Comparison of ENCODE assay signal across 10 cellular contexts in genomic region chr10:91672021-91672608, GRCh38. TPM values are rescaled to one million over a fixed set of nuclear protein-coding genes. Genes with fewer than 3 reads are reported as not detected.
DNase-seq lines count a peak whose midpoint lies in the region; ATAC-seq, FAIRE-seq and TF ChIP-seq lines count a peak whose summit lies in the region.
"Had no signal": no experiment of that assay in that cellular context is flagged by ENCODE, and none has a peak within 500 bp of the region (broad histone marks: within the 10 kb centered on the region; RNA-seq: fewer than 3 reads in every experiment).

No MANE protein-coding gene starts in this region.

- H3K27me3 ChIP-seq in K562 (ENCODE audit: control insufficient read depth in 2 of 2, insufficient read depth in 2 of 2, low read length in 2 of 2) (no peaks in the 10 kb centered on the region), neural progenitor cell (no peaks in the 10 kb centered on the region), sigmoid colon (no peaks in the 10 kb centered on the region)

- H4K20me1 ChIP-seq in K562 (replicated peaks; ENCODE audit: control insufficient read depth, insufficient read depth, low read length) = no peaks in the 10 kb centered on the region
- H4K20me1 ChIP-seq in neural progenitor cell (ENCODE audit: low read depth) = no peaks in the 10 kb centered on the region

- TF ChIP-seq POLR2A in K562 (conservative IDR thresholded peaks at IDR 0.05) = no peak
- no peak for TF ChIP-seq POLR2A in sigmoid colon (IDR thresholded peaks at IDR 0.05)

- WGBS in K562 (ENCODE audit: insufficient coverage, low coverage, missing lambda C conversion rate) = 2% methylated on average over 4 of the region's 5 CpGs
- 55 to 63% methylated on average over 5 of the region's 5 CpGs for WGBS in sigmoid colon, 2 donors

- BruUV-seq in K562 (replicated peaks; lab: Mats Ljungman, UMichigan) = no TSS peak

- H3K9me3 Mint-ChIP-seq in neural progenitor cell = no peaks in the 10 kb centered on the region
- H3K9me3 Mint-ChIP-seq: activated CD4-positive, alpha-beta T cell treated with anti-CD3 and anti-CD28 coated beads, Interleukin-2, amount 10 ng/mL, durations not matched to agents 7 days and 5 days had no signal

- peak; percentile 85 for DNase-seq in GM03348 (ENCODE audit: low spot score)
- DNase-seq in NCI-H226 = peak; percentile 87
- peak in 3 of 4 experiments; percentile 8 to 58 (median 27) for DNase-seq in K562 (ENCODE audit: extremely low read depth in 1 of 4, low spot score in 3 of 4)
- peak; percentile 59 for DNase-seq in neural progenitor cell (ENCODE audit: low spot score)
- no peak for DNase-seq in sigmoid colon
- no peak for DNase-seq in ureter (ENCODE audit: low spot score)
- DNase-seq: activated CD4-positive, alpha-beta T cell treated with anti-CD3 and anti-CD28 coated beads, Interleukin-2, amount 10 ng/mL, durations not matched to agents 7 days and 5 days; head of caudate nucleus had no signal

- TF ChIP-seq EP300 in K562 (IDR thresholded peaks at IDR 0.05; ENCODE audit: low read length) (no peak), sigmoid colon (IDR thresholded peaks at IDR 0.05) (no peak)

- H3K4me1 Mint-ChIP-seq in neural progenitor cell = peaks cover 16% of the 10 kb centered on the region

- H2AFZ ChIP-seq in K562 (ENCODE audit: low read depth, low read length) (peak overlapping the region; percentile 75), neural progenitor cell (replicated peaks) (peak overlapping the region; percentile 92)

- ATAC-seq in K562 (peak; percentile 88), GM19023 (IDR thresholded peaks at IDR 0.05; ENCODE audit: unreplicated experiment) (no peak), GM21381 (IDR thresholded peaks at IDR 0.05; ENCODE audit: unreplicated experiment) (no peak)

- H3K27ac ChIP-seq in K562 (ENCODE audit: extremely low read depth, low read depth, low read length) (peak overlapping the region; percentile 33; the same call in 1 of the 3 replicates), neural progenitor cell (peak overlapping the region; percentile 75), sigmoid colon (no peak overlapping the region)

- no peaks in the 10 kb centered on the region for H3K27me3 Mint-ChIP-seq in neural progenitor cell (ENCODE audit: insufficient read depth, low read depth)

- H3K4me3 ChIP-seq in K562 = no peak overlapping the region
- H3K4me3 ChIP-seq in neural progenitor cell = no peak overlapping the region
- H3K4me3 ChIP-seq in sigmoid colon = no peak overlapping the region

- peaks cover 29% of the 10 kb centered on the region for H3F3A ChIP-seq in neural progenitor cell (ENCODE audit: low read depth)

- TF ChIP-seq CTCF in K562 (IDR thresholded peaks at IDR 0.05 in 2 of 3, conservative IDR thresholded peaks at IDR 0.05 in 1 of 3; ENCODE audit: insufficient read depth in 2 of 3, low read depth in 1 of 3, low read length in 3 of 3) (no peak), neural progenitor cell (IDR thresholded peaks at IDR 0.05) (no peak), sigmoid colon (IDR thresholded peaks at IDR 0.05) (no peak)

- H3K36me3 Mint-ChIP-seq in neural progenitor cell = no peaks in the 10 kb centered on the region

- H3K9me1 ChIP-seq in K562 (ENCODE audit: control insufficient read depth, insufficient read depth, low read length) = no peaks in the 10 kb centered on the region

- intact Hi-C loops in K562 (cut with micrococcal nuclease) (no loop called here), sigmoid colon (cut with DNase I) (no loop called here)

- POLR2A ChIA-PET in K562 (lab: Yijun Ruan, JAX) = interaction anchor here (0.6 kb wide), 1 partner anchor 313 kb away, joined by 5 read pairs; no protein-coding TSS in a partner anchor

- H3K4me3 Mint-ChIP-seq in neural progenitor cell = no peak overlapping the region
- H3K4me3 Mint-ChIP-seq: activated CD4-positive, alpha-beta T cell treated with anti-CD3 and anti-CD28 coated beads, Interleukin-2, amount 10 ng/mL, durations not matched to agents 7 days and 5 days had no signal

- FAIRE-seq in K562 (lab: Jason Lieb, UNC) = peak; percentile 70

- H3K36me3 ChIP-seq in K562 (ENCODE audit: control insufficient read depth, insufficient read depth, low read length) (no peaks in the 10 kb centered on the region), neural progenitor cell (no peaks in the 10 kb centered on the region), sigmoid colon (no peaks in the 10 kb centered on the region)

- in situ Hi-C loops in K562 (cut with MboI) = no loop called here

- H3K9ac ChIP-seq in K562 (ENCODE audit: insufficient read depth in 1 of 2, low read depth in 2 of 2, low read length in 2 of 2) = no peak overlapping the region
- H3K9ac ChIP-seq in neural progenitor cell = no peak overlapping the region

- CTCF ChIA-PET in K562 (lab: Yijun Ruan, JAX; ENCODE audit: low intra/inter-chr PET ratio) = no interaction called here

- H3K4me1 ChIP-seq in K562 (replicated peaks in 1 of 2; ENCODE audit: control insufficient read depth in 2 of 2, insufficient read depth in 2 of 2, low read length in 2 of 2) = peaks cover 0 to 6% of the 10 kb centered on the region in 2 experiments; a peak in 2 of 5 replicates
- peaks cover 29% of the 10 kb centered on the region for H3K4me1 ChIP-seq in neural progenitor cell
- H3K4me1 ChIP-seq in sigmoid colon = no peaks in the 10 kb centered on the region

- TF ChIP-seq RAD21 in K562 (CRISPR knock-in tag; conservative IDR thresholded peaks at IDR 0.05 in 1 of 2, IDR thresholded peaks at IDR 0.05 in 1 of 2) = no peak

- peak overlapping the region; percentile 15 for H3K27ac Mint-ChIP-seq in neural progenitor cell
- H3K27ac Mint-ChIP-seq: activated CD4-positive, alpha-beta T cell treated with anti-CD3 and anti-CD28 coated beads, Interleukin-2, amount 10 ng/mL, durations not matched to agents 7 days and 5 days had no signal

- H3K4me2 ChIP-seq in K562 (ENCODE audit: insufficient read depth, low read length) (peak overlapping the region; percentile 65), neural progenitor cell (peak overlapping the region; percentile 28)

- H3K79me2 ChIP-seq in K562 (ENCODE audit: control insufficient read depth, insufficient read depth, low read length) = no peaks in the 10 kb centered on the region
- H3K79me2 ChIP-seq in neural progenitor cell (ENCODE audit: low read depth) = no peaks in the 10 kb centered on the region

- no peaks in the 10 kb centered on the region for H3K9me3 ChIP-seq in K562 (replicated peaks; ENCODE audit: control insufficient read depth, insufficient read depth, low read depth, low read length)
- H3K9me3 ChIP-seq in neural progenitor cell (ENCODE audit: low read depth) = no peaks in the 10 kb centered on the region
- H3K9me3 ChIP-seq in sigmoid colon = no peaks in the 10 kb centered on the region

TF ChIP-seq in K562, 482 proteins besides CTCF, POLR2A, EP300 and RAD21 (continues in another document):
- TF ChIP-seq HES1 (IDR thresholded peaks at IDR 0.05; ENCODE audit: low read depth) = peak; percentile 34; the same call in 1 of the 2 replicates
- peak; percentile 69 for TF ChIP-seq ARID1B (IDR thresholded peaks at IDR 0.05)
- peak; percentile 39; the same call in 1 of the 2 replicates for TF ChIP-seq NFE2 (IDR thresholded peaks at IDR 0.05; ENCODE audit: low read depth)
- TF ChIP-seq ATF1 (CRISPR knock-in tag; IDR thresholded peaks at IDR 0.05) = no peak
- TF ChIP-seq ATF1 (tag; IDR thresholded peaks at IDR 0.05) = no peak
- TF ChIP-seq SMARCA4 (IDR thresholded peaks at IDR 0.05) = peak; percentile 27; the same call in 1 of the 2 replicates
- 0 out of 2 replicates have a peak, but pooled peaks have one; percentile 8 for TF ChIP-seq TEAD4 (IDR thresholded peaks at IDR 0.05; ENCODE audit: low read length)
- no peak for TF ChIP-seq TEAD4 (CRISPR knock-in tag; IDR thresholded peaks at IDR 0.05; ENCODE audit: borderline replicate concordance)

RNA-seq across cellular contexts. Expression of gene PPP1R3C, which starts 39.2 kb away (rescaled TPM):
- total RNA-seq in K562 (2011; cell fraction: chromatin; rRNA removed; ENCODE audit: low replicate concordance) = not detected in 2 replicates
- total RNA-seq in K562 (2011; cell fraction: nucleolus; rRNA removed) = 0.26 TPM in 1 of 2 replicates, not detected in the other
- total RNA-seq in K562 (2011; cell fraction: nucleoplasm; rRNA removed) = 0.15 TPM in 1 of 2 replicates, not detected in the other
- total RNA-seq in K562 (2014; rRNA removed) = 0.08 TPM in 1 of 2 replicates, not detected in the other
- total RNA-seq in K562 (2014; rRNA removed; fragmentation: Illumina TruSeq; extraction: Trizol) = 0.10 and 0.11 TPM in 2 replicates
- total RNA-seq in K562 (2015; rRNA removed; fragmentation: Illumina TruSeq; extraction: Trizol) = not detected in 2 replicates
- total RNA-seq in K562 (2021) = 0.24 TPM in 1 of 2 replicates, not detected in the other
- polyA plus RNA-seq in K562 (2011; rRNA removed) = 0.06 and 4.5 TPM in 2 replicates
- 3.0 TPM in 1 of 2 replicates, not detected in the other for polyA plus RNA-seq in K562 (2011; cell fraction: cytosol; rRNA removed)
- 0.14 and 4.2 TPM in 2 replicates for polyA plus RNA-seq in K562 (2011; cell fraction: nucleus; rRNA removed)
- polyA plus RNA-seq in K562 (2012) = 0.12 and 0.69 TPM in 2 replicates
- polyA plus RNA-seq in K562 (2014; fragmentation: Illumina TruSeq; extraction: Trizol) = 0.10 TPM in 2 replicates
- under 1 TPM; 0.13 to 0.14 TPM for polyA plus RNA-seq in K562 (2014; fragmentation: Nextera tagmentation; extraction: Ambion mirVana)
- polyA plus RNA-seq in K562 (2014; rRNA removed) = 0.07 TPM in 1 of 2 replicates, not detected in the other
- 7.1 TPM in 1 of 2 replicates, not detected in the other for polyA minus RNA-seq in K562 (2011; rRNA and poly(A)+ RNA removed)
- polyA minus RNA-seq in K562 (2011; cell fraction: cytosol; rRNA and poly(A)+ RNA removed) = 2.0 TPM in 1 of 2 replicates, not detected in the other
- polyA minus RNA-seq in K562 (2011; cell fraction: nucleus; rRNA and poly(A)+ RNA removed) = 0.27 and 10.4 TPM in 2 replicates
- 6.4 and 6.6 TPM in 2 replicates for total RNA-seq in neural progenitor cell (ENCODE audit: low replicate concordance)
- total RNA-seq in sigmoid colon = 10 to 100 TPM; 23.7 to 40.0 (median 34.4) TPM
- 1 to 10 TPM; 1.9 to 4.2 (median 3.2) TPM for polyA plus RNA-seq in sigmoid colon
- 113 TPM for total RNA-seq in ureter
- total RNA-seq: activated CD4-positive, alpha-beta T cell treated with anti-CD3 and anti-CD28 coated beads, Interleukin-2, amount 10 ng/mL, durations not matched to agents 7 days and 5 days had no signal

Comparison
In these comparisons a context has a peak if more than half of its experiments do, and no peak if none do; other contexts are left out.
1. DNase-seq: peak in GM03348 (single experiment), NCI-H226 (single experiment), K562 (3 of 4) and neural progenitor cell (single experiment); none in sigmoid colon (single experiment) and ureter (single experiment).
2. H3K27ac ChIP-seq: peak in K562 (single experiment) and neural progenitor cell (single experiment); none in sigmoid colon (0 of 4).